In the genomic region with DNA sequence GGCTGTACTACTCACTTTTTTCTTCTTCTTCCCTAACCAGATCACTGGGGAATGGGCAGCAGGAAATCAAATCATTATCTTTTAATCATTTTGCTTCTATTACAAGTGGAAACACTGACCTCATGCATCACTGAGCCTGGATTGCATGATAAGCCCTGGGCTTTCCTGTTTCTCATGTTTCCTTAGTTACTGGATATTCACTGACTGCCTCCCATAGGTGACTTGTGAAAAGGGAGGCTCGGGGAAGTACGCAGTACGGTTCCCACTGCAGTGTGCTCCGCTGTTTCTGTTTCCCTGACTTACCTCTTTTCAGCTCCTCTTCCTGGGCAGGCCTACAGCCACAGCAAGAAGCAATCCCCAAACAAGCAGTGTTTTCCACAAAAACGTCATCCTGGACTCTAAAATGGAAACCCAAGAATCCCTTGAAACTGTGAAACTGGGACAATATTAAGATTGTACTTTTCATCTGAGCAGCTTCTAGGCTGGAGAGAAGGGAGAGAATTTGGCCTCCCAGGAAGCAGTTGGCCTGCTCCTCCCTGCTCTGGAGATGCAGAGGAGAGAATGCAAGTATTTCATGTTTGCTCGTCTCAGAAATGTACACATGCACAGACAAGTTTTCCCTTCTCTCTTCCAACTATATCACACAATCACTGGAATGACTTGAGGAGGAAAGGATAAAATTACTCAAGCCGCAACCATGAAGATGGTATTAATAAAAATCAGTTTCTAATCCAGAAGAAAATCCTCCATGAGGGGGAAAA, we compare ENCODE assay signal across 12 cellular contexts. TPM values are rescaled to one million over a fixed set of nuclear protein-coding genes. Genes with fewer than 3 reads are reported as not detected.
A peak's percentile ranks its signal among the peaks of the same experiment; 100 is the strongest.
DNase-seq lines count a peak whose midpoint lies in the region; ATAC-seq and TF ChIP-seq lines count a peak whose summit lies in the region.
"Had no signal": no experiment of that assay in that cellular context is flagged by ENCODE, and none has a peak within 500 bp of the region (broad histone marks: within the 10 kb centered on the region; RNA-seq: fewer than 3 reads in every experiment).

No MANE protein-coding gene starts in this region.

- H3K4me3 ChIP-seq in BLaER1 (no peak overlapping the region), PC-3 (ENCODE audit: low read length) (no peak overlapping the region), fibroblast of pulmonary artery (replicated peaks; ENCODE audit: low read depth, low read length) (no peak overlapping the region), muscle layer of duodenum (ENCODE audit: low read depth in 1 of 2, low read length in 2 of 2) (no peak overlapping the region)

- H2AFZ ChIP-seq in PC-3 (ENCODE audit: low read length) = peak overlapping the region; percentile 53; the same call in 1 of the 2 replicates

- ATAC-seq in PC-3 (peak; percentile 50), HG03432 (IDR thresholded peaks at IDR 0.05; ENCODE audit: unreplicated experiment) (no peak), GM18873 (IDR thresholded peaks at IDR 0.05; ENCODE audit: low FRiP score, unreplicated experiment) (no peak)

- no TSS peak for BruUV-seq in PC-3 (replicated peaks; lab: Mats Ljungman, UMichigan)

- no peak overlapping the region for H3K9ac ChIP-seq in BLaER1
- H3K9ac ChIP-seq in PC-3 (ENCODE audit: low read length) = no peak overlapping the region

- no peaks in the 10 kb centered on the region for H3K79me2 ChIP-seq in PC-3 (ENCODE audit: low read length)

- no peaks in the 10 kb centered on the region for H3F3A ChIP-seq in PC-3 (ENCODE audit: low read length, unreplicated experiment)

- TF ChIP-seq CTCF in PC-3 (conservative IDR thresholded peaks at IDR 0.05; ENCODE audit: low read depth, low read length) (peak; percentile 33; the same call in 1 of the 2 replicates), fibroblast of pulmonary artery (IDR thresholded peaks at IDR 0.05; ENCODE audit: low read length, missing control alignments) (no peak)

- H3K9me3 ChIP-seq in BLaER1 (no peaks in the 10 kb centered on the region), PC-3 (ENCODE audit: low read length) (no peaks in the 10 kb centered on the region), muscle layer of duodenum (ENCODE audit: control insufficient read depth in 1 of 2, low read length in 2 of 2) (no peaks in the 10 kb centered on the region)

- no peaks in the 10 kb centered on the region for H3K27me3 ChIP-seq in BLaER1
- no peaks in the 10 kb centered on the region for H3K27me3 ChIP-seq in PC-3 (ENCODE audit: low read length)
- H3K27me3 ChIP-seq in muscle layer of duodenum (ENCODE audit: low read depth, low read length) = no peaks in the 10 kb centered on the region

- H4K20me1 ChIP-seq in BLaER1 = no peaks in the 10 kb centered on the region
- no peaks in the 10 kb centered on the region for H4K20me1 ChIP-seq in PC-3 (ENCODE audit: low read length)

- peak overlapping the region; percentile 47 for H3K4me2 ChIP-seq in BLaER1
- H3K4me2 ChIP-seq in PC-3 (ENCODE audit: low read length) = no peak overlapping the region

- H3K4me1 ChIP-seq in BLaER1 (peaks cover 11% of the 10 kb centered on the region), PC-3 (ENCODE audit: insufficient read depth, low read length) (peaks cover 14% of the 10 kb centered on the region; the same call in 1 of the 2 replicates), muscle layer of duodenum (ENCODE audit: control insufficient read depth in 1 of 2, insufficient read depth in 2 of 2, low read length in 2 of 2) (no peaks in the 10 kb centered on the region)

- H3K36me3 ChIP-seq in BLaER1 (no peaks in the 10 kb centered on the region), PC-3 (ENCODE audit: low read depth, low read length) (no peaks in the 10 kb centered on the region), muscle layer of duodenum (ENCODE audit: control insufficient read depth in 1 of 2, insufficient read depth in 2 of 2, low read length in 2 of 2) (no peaks in the 10 kb centered on the region)

- H3K27ac ChIP-seq in BLaER1 (no peak overlapping the region; the same call in 1 of the 2 replicates), PC-3 (ENCODE audit: low read length) (no peak overlapping the region), muscle layer of duodenum (ENCODE audit: low read length) (peak overlapping the region; percentile 40)

- intact Hi-C loops in PC-3 (cut with micrococcal nuclease) = no loop called here

- POLR2A ChIA-PET in PC-3 (lab: Charles Lee; ENCODE audit: unreplicated experiment) = interaction anchor here (0.6 kb wide), 1 partner anchor 97 kb away, joined by 3 read pairs; no protein-coding TSS in a partner anchor

- H3K9me2 ChIP-seq in PC-3 (replicated peaks; ENCODE audit: low read length) = no peaks in the 10 kb centered on the region

- CTCF ChIA-PET in PC-3 (lab: Charles Lee) = no interaction called here

- DNase-seq in PC-3 = peak; percentile 44
- DNase-seq in fibroblast of pulmonary artery (ENCODE audit: low read depth) = peak; percentile 42
- no peak for DNase-seq in mesenteric fat pad (ENCODE audit: low spot score)
- no peak for DNase-seq in NCI-H128 (lab: John Stamatoyannopoulos, UW; ENCODE audit: unreplicated experiment)
- DNase-seq: anterior cingulate cortex, NCI-H524 treated with DMSO at 0.1 percent for 48 hours had no signal

RNA-seq across cellular contexts. Expression of a gene that starts 13.1 kb away (rescaled TPM):
- not detected in 2 replicates for total RNA-seq in PC-3 (2014; rRNA removed)
- total RNA-seq in mesenteric fat pad = not detected
- total RNA-seq: fibroblast of lung, LHCN-M2 had no signal

RNA-seq across cellular contexts. Expression of a gene that starts 22.1 kb away (rescaled TPM):
- total RNA-seq in PC-3 (2014; rRNA removed) (not detected in 2 replicates), mesenteric fat pad (not detected)
- total RNA-seq: fibroblast of lung, LHCN-M2 had no signal

RNA-seq across cellular contexts. Expression of a gene that starts 45.8 kb away (rescaled TPM):
- total RNA-seq in PC-3 (2014; rRNA removed) (not detected in 2 replicates), mesenteric fat pad (174 TPM)

Comparison
In these comparisons a context has a peak if more than half of its experiments do, and no peak if none do; other contexts are left out.
1. DNase-seq: peak in PC-3 (single experiment) and fibroblast of pulmonary artery (single experiment); none in mesenteric fat pad (single experiment) and NCI-H128 (single experiment).
2. RNA of a gene that starts 45.8 kb away (total RNA-seq): 174 TPM in mesenteric fat pad (single experiment); not detected in PC-3; every median in the first group is over 100 times any median in the second.